In genomic region chr22:22884888-22885840, GRCh38 we compare ENCODE assay signal across 9 cellular contexts. TPM values are rescaled to one million over a fixed set of nuclear protein-coding genes. Genes with fewer than 3 reads are reported as not detected.
DNase-seq lines count a peak whose midpoint lies in the region; ATAC-seq and TF ChIP-seq lines count a peak whose summit lies in the region.
"Had no signal": no experiment of that assay in that cellular context is flagged by ENCODE, and none has a peak within 500 bp of the region (broad histone marks: within the 10 kb centered on the region; RNA-seq: fewer than 3 reads in every experiment).

No MANE protein-coding gene starts in this region.

- no peaks in the 10 kb centered on the region for H3K36me3 Mint-ChIP-seq in activated T-cell treated with anti-CD3 and anti-CD28 coated beads, Interleukin-2, amount 50 U/mL, for 24 hours (ENCODE audit: low read depth)
- no peaks in the 10 kb centered on the region for H3K36me3 Mint-ChIP-seq in activated CD4-positive, alpha-beta memory T cell treated with anti-CD3 and anti-CD28 coated beads, Interleukin-2, amount 10 ng/mL, durations not matched to agents 7 days and 5 days (ENCODE audit: low read depth)
- no peaks in the 10 kb centered on the region for H3K36me3 Mint-ChIP-seq in stimulated activated memory B cell treated with anti-CD40 and anti-IgM and Interleukin-4, amounts not matched to agents 10 μg/mL and 1 μg/mL and 100 μg/mL, for 72 hours
- no peaks in the 10 kb centered on the region for H3K36me3 Mint-ChIP-seq in WTC11

- no peak overlapping the region for H3K4me3 Mint-ChIP-seq in activated T-cell treated with anti-CD3 and anti-CD28 coated beads, Interleukin-2, amount 50 U/mL, for 24 hours
- H3K4me3 Mint-ChIP-seq in activated CD4-positive, alpha-beta memory T cell treated with anti-CD3 and anti-CD28 coated beads, Interleukin-2, amount 10 ng/mL, durations not matched to agents 7 days and 5 days, result no peak overlapping the region
- H3K4me3 Mint-ChIP-seq in stimulated activated memory B cell treated with anti-CD40 and anti-IgM and Interleukin-4, amounts not matched to agents 10 μg/mL and 1 μg/mL and 100 μg/mL, for 72 hours, result no peak overlapping the region
- no peak overlapping the region for H3K4me3 Mint-ChIP-seq in WTC11

- no peaks in the 10 kb centered on the region for H3K27me3 ChIP-seq in tibial nerve

- peaks cover 18% of the 10 kb centered on the region for H3K4me1 Mint-ChIP-seq in activated T-cell treated with anti-CD3 and anti-CD28 coated beads, Interleukin-2, amount 50 U/mL, for 24 hours (ENCODE audit: low read depth)
- H3K4me1 Mint-ChIP-seq in activated CD4-positive, alpha-beta memory T cell treated with anti-CD3 and anti-CD28 coated beads, Interleukin-2, amount 10 ng/mL, durations not matched to agents 7 days and 5 days, result peaks cover 22% of the 10 kb centered on the region
- peaks cover 79% of the 10 kb centered on the region for H3K4me1 Mint-ChIP-seq in stimulated activated memory B cell treated with anti-CD40 and anti-IgM and Interleukin-4, amounts not matched to agents 10 μg/mL and 1 μg/mL and 100 μg/mL, for 72 hours
- no peaks in the 10 kb centered on the region for H3K4me1 Mint-ChIP-seq in WTC11

- no peak overlapping the region for H3K27ac ChIP-seq in tibial nerve

- peak; percentile 31 for DNase-seq in activated T-cell treated with anti-CD3 and anti-CD28 coated beads, Interleukin-2, amount 50 U/mL, for 24 hours
- no peak for DNase-seq in activated T-cell treated with anti-CD3 and anti-CD28 coated beads for 4 hours
- peak; percentile 73 for DNase-seq in activated CD4-positive, alpha-beta memory T cell treated with anti-CD3 and anti-CD28 coated beads, Interleukin-2, amount 10 ng/mL, durations not matched to agents 7 days and 5 days
- DNase-seq in medulla oblongata (ENCODE audit: extremely low spot score), result no peak
- no peak for DNase-seq in WTC11 (ENCODE audit: low spot score)
- no peak for DNase-seq in tibial nerve (ENCODE audit: low spot score in 2 of 2)
- DNase-seq: aorta had no signal

- no peaks in the 10 kb centered on the region for H3K36me3 ChIP-seq in tibial nerve

- no peaks in the 10 kb centered on the region for H3K9me3 Mint-ChIP-seq in activated T-cell treated with anti-CD3 and anti-CD28 coated beads, Interleukin-2, amount 50 U/mL, for 24 hours
- H3K9me3 Mint-ChIP-seq in activated CD4-positive, alpha-beta memory T cell treated with anti-CD3 and anti-CD28 coated beads, Interleukin-2, amount 10 ng/mL, durations not matched to agents 7 days and 5 days, result no peaks in the 10 kb centered on the region
- H3K9me3 Mint-ChIP-seq in stimulated activated memory B cell treated with anti-CD40 and anti-IgM and Interleukin-4, amounts not matched to agents 10 μg/mL and 1 μg/mL and 100 μg/mL, for 72 hours, result no peaks in the 10 kb centered on the region
- H3K9me3 Mint-ChIP-seq in WTC11, result no peaks in the 10 kb centered on the region

- H3K27ac Mint-ChIP-seq in activated T-cell treated with anti-CD3 and anti-CD28 coated beads, Interleukin-2, amount 50 U/mL, for 24 hours, result no peak overlapping the region
- no peak overlapping the region for H3K27ac Mint-ChIP-seq in activated CD4-positive, alpha-beta memory T cell treated with anti-CD3 and anti-CD28 coated beads, Interleukin-2, amount 10 ng/mL, durations not matched to agents 7 days and 5 days
- peak overlapping the region; percentile 59 for H3K27ac Mint-ChIP-seq in stimulated activated memory B cell treated with anti-CD40 and anti-IgM and Interleukin-4, amounts not matched to agents 10 μg/mL and 1 μg/mL and 100 μg/mL, for 72 hours
- no peak overlapping the region for H3K27ac Mint-ChIP-seq in WTC11

- peak; percentile 54 for ATAC-seq in HG02943 (IDR thresholded peaks at IDR 0.05; ENCODE audit: low read depth, unreplicated experiment)
- peak; percentile 91 for ATAC-seq in stimulated activated memory B cell treated with anti-CD40 and anti-IgM and Interleukin-4, amounts not matched to agents 10 μg/mL and 1 μg/mL and 100 μg/mL, for 72 hours
- no peak for ATAC-seq in WTC11

- CTCF ChIA-PET in activated CD4-positive, alpha-beta memory T cell treated with anti-CD3 and anti-CD28 coated beads, Interleukin-2, amount 10 ng/mL, durations not matched to agents 7 days and 5 days (lab: Charles Lee), result interaction anchor here (0.7 to 10.3 kb wide), 40 partner anchors 9 to 421 kb away, joined by 3 to 235 read pairs (median 8); partner anchors contain the start of gene RSPH14
- CTCF ChIA-PET in WTC11 (lab: Charles Lee), result interaction anchor here (1.0 to 6.2 kb wide), 31 partner anchors 9 to 421 kb away, joined by 3 to 102 read pairs (median 12); no protein-coding TSS in a partner anchor

- no peak for TF ChIP-seq CTCF in WTC11 (IDR thresholded peaks at IDR 0.05)
- TF ChIP-seq CTCF in tibial nerve (IDR thresholded peaks at IDR 0.05), result no peak

- 84 to 85% methylated on average over 8 to 9 of the region's 9 CpGs for WGBS in tibial nerve, 2 donors

- POLR2A ChIA-PET in activated CD4-positive, alpha-beta memory T cell treated with anti-CD3 and anti-CD28 coated beads, Interleukin-2, amount 10 ng/mL, durations not matched to agents 7 days and 5 days (lab: Charles Lee), result interaction anchor here (0.6 to 2.1 kb wide), 9 partner anchors 12 to 132 kb away, joined by 3 to 13 read pairs (median 3); no protein-coding TSS in a partner anchor
- POLR2A ChIA-PET in WTC11 (lab: Charles Lee), result interaction anchor here (0.9 to 1.5 kb wide), 2 partner anchors 37 to 51 kb away, joined by 3 to 6 read pairs; no protein-coding TSS in a partner anchor

- no peak for TF ChIP-seq EP300 in tibial nerve (IDR thresholded peaks at IDR 0.05)

- H3K4me1 ChIP-seq in tibial nerve, result no peaks in the 10 kb centered on the region

- TF ChIP-seq POLR2A in tibial nerve (IDR thresholded peaks at IDR 0.05), result no peak

- no peak overlapping the region for H3K4me3 ChIP-seq in tibial nerve

- peaks cover 30% of the 10 kb centered on the region for H3K27me3 Mint-ChIP-seq in activated T-cell treated with anti-CD3 and anti-CD28 coated beads, Interleukin-2, amount 50 U/mL, for 24 hours
- H3K27me3 Mint-ChIP-seq in activated CD4-positive, alpha-beta memory T cell treated with anti-CD3 and anti-CD28 coated beads, Interleukin-2, amount 10 ng/mL, durations not matched to agents 7 days and 5 days, result peaks cover 39% of the 10 kb centered on the region
- peaks cover 19% of the 10 kb centered on the region for H3K27me3 Mint-ChIP-seq in stimulated activated memory B cell treated with anti-CD40 and anti-IgM and Interleukin-4, amounts not matched to agents 10 μg/mL and 1 μg/mL and 100 μg/mL, for 72 hours
- H3K27me3 Mint-ChIP-seq in WTC11 (ENCODE audit: low read depth), result peaks cover 82% of the 10 kb centered on the region

- no peaks in the 10 kb centered on the region for H3K9me3 ChIP-seq in tibial nerve

TF ChIP-seq in WTC11, 78 proteins besides CTCF, POLR2A, EP300 and RAD21 (continues in another document):
- no peak for TF ChIP-seq ZNF138 (CRISPR knock-in tag; conservative IDR thresholded peaks at IDR 0.05)
- TF ChIP-seq NFATC4 (CRISPR knock-in tag; IDR thresholded peaks at IDR 0.05), result no peak
- no peak for TF ChIP-seq ESRRA (CRISPR knock-in tag; IDR thresholded peaks at IDR 0.05; ENCODE audit: borderline replicate concordance)
- TF ChIP-seq ZNF532 (CRISPR knock-in tag; IDR thresholded peaks at IDR 0.05; ENCODE audit: borderline replicate concordance), result no peak
- TF ChIP-seq NFE2L1 (CRISPR knock-in tag; IDR thresholded peaks at IDR 0.05), result no peak
- TF ChIP-seq PRRX2 (CRISPR knock-in tag; IDR thresholded peaks at IDR 0.05), result no peak
- no peak for TF ChIP-seq NR3C1 (CRISPR knock-in tag; conservative IDR thresholded peaks at IDR 0.05; ENCODE audit: low read depth)
- TF ChIP-seq, protein P1, sequence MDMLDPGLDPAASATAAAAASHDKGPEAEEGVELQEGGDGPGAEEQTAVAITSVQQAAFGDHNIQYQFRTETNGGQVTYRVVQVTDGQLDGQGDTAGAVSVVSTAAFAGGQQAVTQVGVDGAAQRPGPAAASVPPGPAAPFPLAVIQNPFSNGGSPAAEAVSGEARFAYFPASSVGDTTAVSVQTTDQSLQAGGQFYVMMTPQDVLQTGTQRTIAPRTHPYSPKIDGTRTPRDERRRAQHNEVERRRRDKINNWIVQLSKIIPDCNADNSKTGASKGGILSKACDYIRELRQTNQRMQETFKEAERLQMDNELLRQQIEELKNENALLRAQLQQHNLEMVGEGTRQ (CRISPR knock-in tag; IDR thresholded peaks at IDR 0.05), result no peak
- no peak for TF ChIP-seq TP53 (CRISPR knock-in tag; IDR thresholded peaks at IDR 0.05)
- TF ChIP-seq OVOL2 (CRISPR knock-in tag; IDR thresholded peaks at IDR 0.05; ENCODE audit: borderline replicate concordance), result no peak
- no peak for TF ChIP-seq CBFB (CRISPR knock-in tag; IDR thresholded peaks at IDR 0.05; ENCODE audit: low read depth)

RNA-seq across cellular contexts. Expression of gene IGLL5, which starts 2.5 kb away (rescaled TPM):
- not detected for total RNA-seq in activated CD4-positive, alpha-beta memory T cell treated with anti-CD3 and anti-CD28 coated beads, Interleukin-2, amount 10 ng/mL, durations not matched to agents 7 days and 5 days
- total RNA-seq in WTC11 (2021), result not detected in 3 replicates
- 1 to 10 TPM in 2 of 4 donors, under 1 TPM in 1, not detected in 1; 0.66 to 2.7 (median 2.1) TPM for total RNA-seq in tibial nerve

Comparison
In these comparisons a context has a peak if more than half of its experiments do, and no peak if none do; other contexts are left out.
1. DNase-seq: peak in activated T-cell treated with anti-CD3 and anti-CD28 coated beads, Interleukin-2, amount 50 U/mL, for 24 hours (single experiment) and activated CD4-positive, alpha-beta memory T cell treated with anti-CD3 and anti-CD28 coated beads, Interleukin-2, amount 10 ng/mL, durations not matched to agents 7 days and 5 days (single experiment); none in activated T-cell treated with anti-CD3 and anti-CD28 coated beads for 4 hours (single experiment), medulla oblongata (single experiment), WTC11 (single experiment) and tibial nerve (0 of 2).